In genomic region chr19:13053761-13054604, GRCh38 we compare ENCODE assay signal across 9 cellular contexts. TPM values are rescaled to one million over a fixed set of nuclear protein-coding genes. Genes with fewer than 3 reads are reported as not detected.
DNase-seq lines count a peak whose midpoint lies in the region; ATAC-seq and TF ChIP-seq lines count a peak whose summit lies in the region.
"Had no signal": no experiment of that assay in that cellular context is flagged by ENCODE, and none has a peak within 500 bp of the region (broad histone marks: within the 10 kb centered on the region; RNA-seq: fewer than 3 reads in every experiment).

No MANE protein-coding gene starts in this region.

- H3T11ph ChIP-seq in H9 (ENCODE audit: low read length) = no peak overlapping the region

- H3K27me3 ChIP-seq in HCT116 (ENCODE audit: insufficient read depth, low read length) = no peaks in the 10 kb centered on the region
- no peaks in the 10 kb centered on the region for H3K27me3 ChIP-seq in body of pancreas
- no peaks in the 10 kb centered on the region for H3K27me3 ChIP-seq in smooth muscle cell (ENCODE audit: low read depth)
- no peaks in the 10 kb centered on the region for H3K27me3 ChIP-seq in CD8-positive, alpha-beta memory T cell (ENCODE audit: insufficient read depth, low read length, poor library complexity, severe bottlenecking)
- H3K27me3 ChIP-seq in H9 (ENCODE audit: insufficient read depth, low read length) = peaks cover 76% of the 10 kb centered on the region

- DNase-seq in HCT116 (ENCODE audit: low read depth, low spot score) (peak; percentile 80), body of pancreas (peak; percentile 83 to 93 (median 92)), iPS-NIHi7 (ENCODE audit: extremely low spot score) (peak; percentile 52), smooth muscle cell (lab: John Stamatoyannopoulos, UW; ENCODE audit: unreplicated experiment) (peak; percentile 21), H9 (no peak)
- DNase-seq in CD8-positive, alpha-beta memory T cell = no peak
- no peak for DNase-seq in activated CD4-positive, alpha-beta T cell treated with anti-CD3 and anti-CD28 coated beads, Interleukin-2, amount 50 U/mL, for 1 hour

- H3K14ac ChIP-seq in H9 (ENCODE audit: insufficient read depth, low read length) = no peak overlapping the region

- no peak overlapping the region for H3K4ac ChIP-seq in H9 (ENCODE audit: low read depth, low read length)

- POLR2A ChIA-PET in HCT116 (lab: Charles Lee) = interaction anchor here (0.6 to 4.1 kb wide), 10 partner anchors 10 to 211 kb away, joined by 3 to 16 read pairs (median 3); no protein-coding TSS in a partner anchor
- POLR2A ChIA-PET in CD8-positive, alpha-beta memory T cell (lab: Charles Lee) = interaction anchor here (1.5 kb wide), 1 partner anchor 10 kb away, joined by 5 read pairs; no protein-coding TSS in a partner anchor

- H3K18ac ChIP-seq in H9 (ENCODE audit: insufficient read length, low read depth, low read length) = no peak overlapping the region

- RAD21 ChIA-PET in HCT116 (lab: Charles Lee; ENCODE audit: low non-redundant PET in 1 of 2, low total read pairs in 2 of 2, uncharacterized antibody in 2 of 2, unreplicated experiment in 2 of 2) = interaction anchor here (0.5 to 1.5 kb wide), 6 partner anchors 20 to 76 kb away, joined by 3 to 4 read pairs (median 4); no protein-coding TSS in a partner anchor

- H3K36me3 ChIP-seq in HCT116 (ENCODE audit: control insufficient read depth in 1 of 2, insufficient read depth in 2 of 2, low read length in 2 of 2) = no peaks in the 10 kb centered on the region
- no peaks in the 10 kb centered on the region for H3K36me3 ChIP-seq in body of pancreas (replicated peaks in 1 of 2; ENCODE audit: insufficient read depth in 1 of 2, low read depth in 2 of 2)
- no peaks in the 10 kb centered on the region for H3K36me3 ChIP-seq in smooth muscle cell (ENCODE audit: low read depth)
- no peaks in the 10 kb centered on the region for H3K36me3 ChIP-seq in CD8-positive, alpha-beta memory T cell (ENCODE audit: insufficient read depth, low read length)

- TF ChIP-seq RAD21 in HCT116 (IDR thresholded peaks at IDR 0.05; ENCODE audit: low read depth) = no peak

- no peaks in the 10 kb centered on the region for H3K9me3 Mint-ChIP-seq in CD8-positive, alpha-beta memory T cell
- H3K9me3 Mint-ChIP-seq in H9 = peaks cover 0 to 10% of the 10 kb centered on the region in 2 experiments; a peak in 2 of 5 replicates
- H3K9me3 Mint-ChIP-seq: dendritic cell treated with granulocyte-macrophage colony-stimulating factor and Interleukin-4, amounts not matched to agents 40 ng/mL and 50 ng/mL, for 4 days had no signal

- peaks cover 4 to 6% (median 5%) of the 10 kb centered on the region in 3 donors for H3K4me1 Mint-ChIP-seq in CD8-positive, alpha-beta memory T cell
- H3K4me1 Mint-ChIP-seq in H9 = peaks cover 42 to 63% of the 10 kb centered on the region in 2 experiments

- no peak overlapping the region for H4K91ac ChIP-seq in H9 (ENCODE audit: insufficient read length, low read depth, low read length)

- no peaks in the 10 kb centered on the region for H3K9me3 ChIP-seq in HCT116 (ENCODE audit: control insufficient read depth in 1 of 2, insufficient read depth in 1 of 2, low read depth in 1 of 2, low read length in 2 of 2)
- no peaks in the 10 kb centered on the region for H3K9me3 ChIP-seq in body of pancreas
- H3K9me3 ChIP-seq in smooth muscle cell (replicated peaks; ENCODE audit: low read depth) = no peaks in the 10 kb centered on the region
- no peaks in the 10 kb centered on the region for H3K9me3 ChIP-seq in CD8-positive, alpha-beta memory T cell (ENCODE audit: low read length)
- H3K9me3 ChIP-seq in H9 (ENCODE audit: control insufficient read depth, low read depth, low read length) = no peaks in the 10 kb centered on the region

- H3K4me2 ChIP-seq in HCT116 (ENCODE audit: low read length) (peak overlapping the region; percentile 75), smooth muscle cell (peak overlapping the region; percentile 69), H9 (ENCODE audit: insufficient read depth, insufficient read length, low read length) (no peak overlapping the region)

- H3K36me3 Mint-ChIP-seq in CD8-positive, alpha-beta memory T cell = no peaks in the 10 kb centered on the region
- no peaks in the 10 kb centered on the region; a peak in 1 of 7 replicates for H3K36me3 Mint-ChIP-seq in H9 (ENCODE audit: insufficient read depth in 1 of 3, low read depth in 3 of 3)

- no peak overlapping the region for H4K5ac ChIP-seq in H9 (ENCODE audit: insufficient read length, low read depth, low read length)

- 49 to 58% methylated on average over 7 to 16 of the region's 16 CpGs for WGBS in body of pancreas, 2 donors
- 27% methylated on average over 16 of the region's 16 CpGs for WGBS in smooth muscle cell (ENCODE audit: low lambda C conversion rate)
- WGBS in H9 (ENCODE audit: extremely low coverage, insufficient read length, low lambda C conversion rate) = no CpG with 5 or more reads among the region's 16 CpGs

- H3K9ac ChIP-seq in HCT116 (ENCODE audit: low read length) (peak overlapping the region; percentile 81), smooth muscle cell (ENCODE audit: low read depth) (peak overlapping the region; percentile 76), H9 (ENCODE audit: extremely low read depth, insufficient read length, low read length) (no peak overlapping the region)

- TF ChIP-seq POLR2A in HCT116 (IDR thresholded peaks at IDR 0.05; ENCODE audit: borderline replicate concordance, extremely low read depth, insufficient read depth, insufficient read length) (no peak), body of pancreas (IDR thresholded peaks at IDR 0.05) (peak in 2 of 3 donors; percentile 56 to 59)

- no peak overlapping the region for H2BK12ac ChIP-seq in H9 (ENCODE audit: insufficient read length, low read depth, low read length)

- H3K79me1 ChIP-seq in H9 (ENCODE audit: insufficient read depth, low read depth, low read length, poor library complexity, severe bottlenecking) = no peaks in the 10 kb centered on the region

- peaks cover 3% of the 10 kb centered on the region for H3K23me2 ChIP-seq in H9 (ENCODE audit: insufficient read length, low read depth, low read length, poor library complexity, severe bottlenecking)

- CTCF ChIA-PET in HCT116 (lab: Charles Lee) = interaction anchor here (0.5 to 8.6 kb wide), 7 partner anchors 7 to 88 kb away, joined by 3 to 155 read pairs (median 7); no protein-coding TSS in a partner anchor
- CTCF ChIA-PET in CD8-positive, alpha-beta memory T cell (lab: Charles Lee) = interaction anchor here (1.2 to 3.2 kb wide), 3 partner anchors 7 to 169 kb away, joined by 3 to 21 read pairs (median 4); no protein-coding TSS in a partner anchor

- H3K9me2 ChIP-seq in HCT116 (ENCODE audit: insufficient read depth) = no peaks in the 10 kb centered on the region

- H3K4me3 Mint-ChIP-seq in CD8-positive, alpha-beta memory T cell = no peak overlapping the region
- no peak overlapping the region for H3K4me3 Mint-ChIP-seq in H9
- H3K4me3 Mint-ChIP-seq: dendritic cell treated with granulocyte-macrophage colony-stimulating factor and Interleukin-4, amounts not matched to agents 40 ng/mL and 50 ng/mL, for 4 days had no signal

- TF ChIP-seq CTCF in HCT116 (IDR thresholded peaks at IDR 0.05 in 2 of 3, conservative IDR thresholded peaks at IDR 0.05 in 1 of 3; ENCODE audit: borderline replicate concordance in 1 of 3, insufficient read depth in 1 of 3, low read depth in 2 of 3, low read length in 2 of 3) (no peak), body of pancreas (IDR thresholded peaks at IDR 0.05) (no peak), smooth muscle cell (IDR thresholded peaks at IDR 0.05; ENCODE audit: borderline replicate concordance, insufficient read depth, poor library complexity, severe bottlenecking) (no peak), H9 (conservative IDR thresholded peaks at IDR 0.05) (no peak)

- no peak overlapping the region for H4K8ac ChIP-seq in H9 (replicated peaks; ENCODE audit: insufficient read length, low read depth, low read length)

- H2AFZ ChIP-seq in HCT116 (ENCODE audit: low read depth, low read length, poor library complexity, severe bottlenecking) (no peak overlapping the region), smooth muscle cell (ENCODE audit: low read depth) (peak overlapping the region; percentile 50), H9 (ENCODE audit: low read length) (no peak overlapping the region)

- no peak overlapping the region for H3K23ac ChIP-seq in H9 (ENCODE audit: insufficient read length, low read depth, low read length)

- ATAC-seq in HCT116 (peak; percentile 59), body of pancreas (peak; percentile 82), GM21360 (IDR thresholded peaks at IDR 0.05; ENCODE audit: unreplicated experiment) (no peak)

- H3K79me2 ChIP-seq in HCT116 (ENCODE audit: insufficient read depth, low read length) (no peaks in the 10 kb centered on the region; the same call in 1 of the 2 replicates), smooth muscle cell (ENCODE audit: low read depth) (no peaks in the 10 kb centered on the region), H9 (ENCODE audit: insufficient read depth, low read length) (no peaks in the 10 kb centered on the region)

- H3K27me3 Mint-ChIP-seq in CD8-positive, alpha-beta memory T cell = peaks cover 12 to 23% of the 10 kb centered on the region in 2 donors
- H3K27me3 Mint-ChIP-seq in H9 (ENCODE audit: low read depth) = peaks cover 97% of the 10 kb centered on the region

- H3K56ac ChIP-seq in H9 (ENCODE audit: insufficient read length, low read depth, low read length) = no peak overlapping the region

- no peak overlapping the region for H2BK15ac ChIP-seq in H9 (ENCODE audit: low read depth, low read length)

- H2BK5ac ChIP-seq in H9 (ENCODE audit: insufficient read length, low read length) = no peak overlapping the region

- intact Hi-C loops in HCT116 (cut with micrococcal nuclease) = no loop called here
- intact Hi-C loops in body of pancreas (cut with DNase I) = no loop called here

- no peak overlapping the region for H2AK5ac ChIP-seq in H9 (ENCODE audit: insufficient read length, low read length)

- H3K4me1 ChIP-seq in HCT116 (ENCODE audit: control insufficient read depth in 1 of 2, insufficient read depth in 2 of 2, low read length in 2 of 2) (peaks cover 79 to 85% of the 10 kb centered on the region in 2 experiments), body of pancreas (peaks cover 84% of the 10 kb centered on the region), smooth muscle cell (ENCODE audit: low read depth) (peaks cover 61% of the 10 kb centered on the region), H9 (ENCODE audit: insufficient read depth, low read length) (peaks cover 8% of the 10 kb centered on the region; the same call in 1 of the 2 replicates)
- peaks cover 14% of the 10 kb centered on the region for H3K4me1 ChIP-seq in CD8-positive, alpha-beta memory T cell (ENCODE audit: insufficient read depth, low read length)

- BruUV-seq in HCT116 (replicated peaks; lab: Mats Ljungman, UMichigan) = TSS peak; percentile 87

- no peak overlapping the region for H2BK20ac ChIP-seq in H9 (ENCODE audit: low read depth, low read length, poor library complexity, severe bottlenecking)

- peaks cover 9% of the 10 kb centered on the region for H3F3A ChIP-seq in smooth muscle cell (ENCODE audit: low read depth)

- H3K27ac Mint-ChIP-seq in CD8-positive, alpha-beta memory T cell = peak overlapping the region in 1 of 8 donors; percentile 34
- no peak overlapping the region for H3K27ac Mint-ChIP-seq in H9
- H3K27ac Mint-ChIP-seq: dendritic cell treated with granulocyte-macrophage colony-stimulating factor and Interleukin-4, amounts not matched to agents 40 ng/mL and 50 ng/mL, for 4 days had no signal

- peak overlapping the region; percentile 94 for H3K27ac ChIP-seq in HCT116 (ENCODE audit: low read depth, low read length)
- H3K27ac ChIP-seq in body of pancreas = peak overlapping the region; percentile 87 to 96 (median 91)
- H3K27ac ChIP-seq in smooth muscle cell (ENCODE audit: low read depth) = peak overlapping the region; percentile 94
- H3K27ac ChIP-seq in CD8-positive, alpha-beta memory T cell (ENCODE audit: low read depth, low read length) = no peak overlapping the region
- H3K27ac ChIP-seq in H9 (ENCODE audit: insufficient read length, low read depth, low read length) = no peak overlapping the region

- H3K4me3 ChIP-seq in HCT116 (replicated peaks in 1 of 2; ENCODE audit: low read depth in 1 of 2, low read length in 2 of 2) (peak overlapping the region; percentile 21 to 53), body of pancreas (no peak overlapping the region), smooth muscle cell (no peak overlapping the region)
- no peak overlapping the region for H3K4me3 ChIP-seq in CD8-positive, alpha-beta memory T cell (ENCODE audit: low read length)

- H2BK120ac ChIP-seq in H9 (ENCODE audit: low read depth, low read length, poor library complexity, severe bottlenecking) = no peak overlapping the region

- H4K20me1 ChIP-seq in HCT116 (ENCODE audit: insufficient read depth) (no peaks in the 10 kb centered on the region), smooth muscle cell (ENCODE audit: low read depth) (no peaks in the 10 kb centered on the region), H9 (ENCODE audit: control insufficient read depth, insufficient read depth, insufficient read length) (no peaks in the 10 kb centered on the region)

RNA-seq across cellular contexts. Expression of gene LYL1, which starts 48.7 kb away (rescaled TPM):
- 2.6 TPM for total RNA-seq in HCT116 (2021; ENCODE audit: unreplicated experiment)
- polyA plus RNA-seq in HCT116 (2012) = 1.3 and 1.8 TPM in 2 replicates
- total RNA-seq in body of pancreas = 1 to 10 TPM; 3.4 to 6.9 TPM
- 2.2 and 2.8 TPM in 2 replicates for total RNA-seq in smooth muscle cell
- 2.1 and 3.2 TPM in 2 replicates for polyA plus RNA-seq in smooth muscle cell
- 1 to 10 TPM; 2.3 to 2.5 TPM for total RNA-seq in CD8-positive, alpha-beta memory T cell
- polyA plus RNA-seq in CD8-positive, alpha-beta memory T cell = 4.1 TPM
- 0.63 and 0.86 TPM in 2 replicates for total RNA-seq in H9 (2021)

RNA-seq across cellular contexts. Expression of gene NFIX, which starts 58.7 kb away (rescaled TPM):
- 34.8 TPM for total RNA-seq in HCT116 (2021; ENCODE audit: unreplicated experiment)
- polyA plus RNA-seq in HCT116 (2012) = 19.4 and 25.2 TPM in 2 replicates
- 10 to 100 TPM; 16.9 to 26.7 TPM for total RNA-seq in body of pancreas
- total RNA-seq in smooth muscle cell = 2.3 TPM in 2 replicates
- polyA plus RNA-seq in smooth muscle cell = 1.8 and 1.9 TPM in 2 replicates
- total RNA-seq in CD8-positive, alpha-beta memory T cell = 1 to 10 TPM; 2.3 to 2.8 TPM
- 0.94 TPM for polyA plus RNA-seq in CD8-positive, alpha-beta memory T cell
- 0.20 and 0.31 TPM in 2 replicates for total RNA-seq in H9 (2021)

Comparison
In these comparisons a context has a peak if more than half of its experiments do, and no peak if none do; other contexts are left out.
1. DNase-seq: peak in HCT116 (single experiment), body of pancreas (4 of 4), iPS-NIHi7 (single experiment) and smooth muscle cell (single experiment); none in CD8-positive, alpha-beta memory T cell (0 of 5), H9 (single experiment) and activated CD4-positive, alpha-beta T cell treated with anti-CD3 and anti-CD28 coated beads, Interleukin-2, amount 50 U/mL, for 1 hour (single experiment).
2. H3K27ac ChIP-seq: peak in HCT116 (single experiment), body of pancreas (4 of 4) and smooth muscle cell (single experiment); none in CD8-positive, alpha-beta memory T cell (single experiment) and H9 (single experiment).
3. H3K4me3 ChIP-seq: peak in HCT116 (2 of 2); none in body of pancreas (0 of 2), smooth muscle cell (single experiment) and CD8-positive, alpha-beta memory T cell (single experiment).